ENCODE assay signal across 8 cellular contexts in genomic region chr6:83708546-83708969, GRCh38. TPM values are rescaled to one million over a fixed set of nuclear protein-coding genes. Genes with fewer than 3 reads are reported as not detected.
DNase-seq lines count a peak whose midpoint lies in the region; ATAC-seq and TF ChIP-seq lines count a peak whose summit lies in the region.

No MANE protein-coding gene starts in this region.

- H3K4me3 ChIP-seq in GM06990 (replicated peaks; ENCODE audit: low read depth, low read length): no peak overlapping the region
- H3K4me3 ChIP-seq in epithelial cell of proximal tubule (ENCODE audit: low read depth, low read length): peak overlapping the region; percentile 48

- H3K27me3 ChIP-seq in GM06990 (replicated peaks; ENCODE audit: control insufficient read depth, insufficient read depth, low read length): no peaks in the 10 kb centered on the region

- H3K36me3 ChIP-seq in GM06990 (ENCODE audit: control insufficient read depth, insufficient read depth, low read length): no peaks in the 10 kb centered on the region

- peak; percentile 10 for DNase-seq in GM06990 (ENCODE audit: extremely low read depth, insufficient read length)
- DNase-seq in NCI-H1092 treated with DMSO at 0.1 percent for 48 hours (lab: John Stamatoyannopoulos, UW): peak; percentile 43
- DNase-seq in epithelial cell of proximal tubule (ENCODE audit: low read depth): no peak
- peak in 35 of 56 donors; percentile 8 to 73 (median 53) for DNase-seq in nucleus accumbens (lab: John Stamatoyannopoulos, UW)
- DNase-seq in activated gamma-delta T cell treated with Interleukin-2 at 50 U/mL for 16 hours: no peak
- no peak for DNase-seq in NOMO-1 treated with DMSO at 0.1 percent for 48 hours (lab: John Stamatoyannopoulos, UW; ENCODE audit: unreplicated experiment)
- DNase-seq in NCI-H2107 (lab: John Stamatoyannopoulos, UW): no peak

- ATAC-seq in GM18520 (IDR thresholded peaks at IDR 0.05; ENCODE audit: unreplicated experiment): no peak

- no peak for TF ChIP-seq CTCF in GM06990 (IDR thresholded peaks at IDR 0.05; ENCODE audit: insufficient read depth, low read length, poor library complexity, severe bottlenecking)
- no peak for TF ChIP-seq CTCF in epithelial cell of proximal tubule (conservative IDR thresholded peaks at IDR 0.05; ENCODE audit: low read depth, low read length)

RNA-seq across cellular contexts. Expression of gene SNAP91, which starts 0.3 kb away (rescaled TPM):
- not detected in 2 replicates for total RNA-seq in epithelial cell of proximal tubule

Comparison
In these comparisons a context has a peak if more than half of its experiments do, and no peak if none do; other contexts are left out.
1. DNase-seq: peak in GM06990 (single experiment), NCI-H1092 treated with DMSO at 0.1 percent for 48 hours (single experiment) and nucleus accumbens (35 of 56); none in epithelial cell of proximal tubule (single experiment), activated gamma-delta T cell treated with Interleukin-2 at 50 U/mL for 16 hours (single experiment), NOMO-1 treated with DMSO at 0.1 percent for 48 hours (single experiment) and NCI-H2107 (single experiment).